1 cellular context compared by ENCODE assay signal in the genomic region with DNA sequence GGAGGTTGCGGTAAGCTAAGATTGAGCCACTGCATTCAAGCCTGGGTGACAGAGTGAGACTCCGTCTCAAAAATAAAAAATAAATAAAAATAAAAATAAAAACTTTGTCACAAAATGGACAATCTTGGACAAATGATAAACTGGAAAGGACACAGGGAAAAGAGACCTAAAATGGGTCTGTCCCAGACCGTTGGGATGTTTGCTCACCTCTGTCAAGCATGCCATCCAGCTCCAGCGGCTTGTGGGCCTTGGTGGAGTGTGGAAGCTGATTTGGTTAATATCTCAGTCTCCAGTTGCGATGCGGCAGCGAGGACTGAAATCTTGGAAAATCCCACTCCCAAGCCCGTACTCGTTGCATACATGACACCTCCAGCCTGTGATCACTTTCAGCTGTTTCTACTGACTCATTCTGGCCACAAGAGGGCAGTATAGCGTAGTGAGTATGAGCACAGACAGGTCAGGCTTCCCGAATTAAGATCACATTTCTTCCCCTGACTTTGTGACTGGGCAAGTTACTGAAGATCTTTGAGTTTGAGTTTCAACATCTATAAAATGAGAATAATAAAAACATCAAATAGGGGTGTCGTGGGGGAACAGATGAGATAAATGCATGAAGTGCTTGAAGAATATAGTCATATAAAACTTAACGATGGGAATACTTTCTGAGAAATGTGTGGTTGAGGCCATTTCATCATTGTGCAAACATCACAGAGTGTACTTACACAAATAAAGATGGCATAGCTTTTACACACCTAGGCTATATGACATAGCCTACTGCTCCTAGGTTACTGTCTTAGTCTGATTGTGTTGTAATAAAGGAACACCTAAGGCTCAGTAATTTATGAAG.
A peak's percentile ranks its signal among the peaks of the same experiment; 100 is the strongest.
TF ChIP-seq lines count a peak whose summit lies in the region.

No MANE protein-coding gene starts in this region.

TF ChIP-seq in GM12878, 131 proteins besides CTCF, POLR2A, EP300 and RAD21:
- TF ChIP-seq SMC3 (IDR thresholded peaks at IDR 0.05; ENCODE audit: borderline replicate concordance, low read length) (peak; percentile 69; the same call in 1 of the 2 replicates), ATF7 (IDR thresholded peaks at IDR 0.05; ENCODE audit: low read depth) (no peak), TCF12 (IDR thresholded peaks at IDR 0.05; ENCODE audit: low read depth, low read length) (0 out of 2 replicates have a peak, but pooled peaks have one; percentile 46), ZSCAN29 (IDR thresholded peaks at IDR 0.05) (no peak)
